Comparison of ENCODE assay signal across 18 cellular contexts in genomic region chr19:15245370-15246197, GRCh38. TPM values are rescaled to one million over a fixed set of nuclear protein-coding genes. Genes with fewer than 3 reads are reported as not detected.
DNase-seq lines count a peak whose midpoint lies in the region; ATAC-seq, FAIRE-seq and TF ChIP-seq lines count a peak whose summit lies in the region.
"Had no signal": no experiment of that assay in that cellular context is flagged by ENCODE, and none has a peak within 500 bp of the region (broad histone marks: within the 10 kb centered on the region; RNA-seq: fewer than 3 reads in every experiment).

No MANE protein-coding gene starts in this region.

- no peak for TF ChIP-seq CTCF in Calu3 (IDR thresholded peaks at IDR 0.05; ENCODE audit: unreplicated experiment)
- no peak for TF ChIP-seq CTCF in kidney (IDR thresholded peaks at IDR 0.05; ENCODE audit: borderline replicate concordance, extremely low read depth, insufficient read depth)

- H3K4me1 Mint-ChIP-seq in Calu3 (ENCODE audit: low read depth, unreplicated experiment): peaks cover 14% of the 10 kb centered on the region
- H3K4me1 Mint-ChIP-seq in activated T-helper 17 cell treated with anti-CD3 and anti-CD28 coated beads, Interleukin-2, amount 50 U/mL, for 72 hours: no peaks in the 10 kb centered on the region
- H3K4me1 Mint-ChIP-seq in stimulated activated effector memory CD8-positive, alpha-beta T cell treated with anti-CD3 and anti-CD28 coated beads, Interleukin-12 subunit alpha, Interleukin-12 subunit beta, amount 100 ng/mL, for 72 hours: peaks cover 31% of the 10 kb centered on the region

- intact Hi-C loops in Calu3 (cut with micrococcal nuclease; ENCODE audit: unreplicated experiment): no loop called here
- intact Hi-C loops in kidney (cut with DNase I): no loop called here

- FAIRE-seq in kidney (lab: Jason Lieb, UNC): no peak

- CTCF ChIA-PET in Calu3 (lab: Charles Lee): no interaction called here

- H3K27ac ChIP-seq in kidney (ENCODE audit: low read depth in 2 of 2, low read length in 2 of 2): peak overlapping the region in 1 of 2 donors; percentile 94
- H3K27ac ChIP-seq: neutrophil had no signal

- peak overlapping the region; percentile 24 for H3K27ac Mint-ChIP-seq in Calu3 (ENCODE audit: unreplicated experiment)
- H3K27ac Mint-ChIP-seq in activated T-helper 17 cell treated with anti-CD3 and anti-CD28 coated beads, Interleukin-2, amount 50 U/mL, for 72 hours: peak overlapping the region; percentile 1
- peak overlapping the region; percentile 74 for H3K27ac Mint-ChIP-seq in stimulated activated effector memory CD8-positive, alpha-beta T cell treated with anti-CD3 and anti-CD28 coated beads, Interleukin-12 subunit alpha, Interleukin-12 subunit beta, amount 100 ng/mL, for 72 hours

- no peak overlapping the region for H3K4me3 Mint-ChIP-seq in Calu3 (ENCODE audit: low read depth, unreplicated experiment)
- no peak overlapping the region for H3K4me3 Mint-ChIP-seq in activated T-helper 17 cell treated with anti-CD3 and anti-CD28 coated beads, Interleukin-2, amount 50 U/mL, for 72 hours
- no peak overlapping the region for H3K4me3 Mint-ChIP-seq in stimulated activated effector memory CD8-positive, alpha-beta T cell treated with anti-CD3 and anti-CD28 coated beads, Interleukin-12 subunit alpha, Interleukin-12 subunit beta, amount 100 ng/mL, for 72 hours

- BruUV-seq in Calu3 (replicated peaks; lab: Mats Ljungman, UMichigan): no TSS peak

- H3K4me1 ChIP-seq in kidney (ENCODE audit: control insufficient read depth in 1 of 2, insufficient read depth in 1 of 2, low read depth in 1 of 2, low read length in 2 of 2): peaks cover 25 to 36% of the 10 kb centered on the region in 2 donors

- no peak for ATAC-seq in activated T-helper 17 cell treated with anti-CD3 and anti-CD28 coated beads, Interleukin-2, amount 50 U/mL, for 72 hours (replicated peaks)
- no peak for ATAC-seq in stimulated activated effector memory CD8-positive, alpha-beta T cell treated with anti-CD3 and anti-CD28 coated beads, Interleukin-12 subunit alpha, Interleukin-12 subunit beta, amount 100 ng/mL, for 72 hours
- no peak for ATAC-seq in HG03442 (IDR thresholded peaks at IDR 0.05; ENCODE audit: unreplicated experiment)
- ATAC-seq: stimulated activated naive CD8-positive, alpha-beta T cell treated with anti-CD3 and anti-CD28 coated beads, Interleukin-15, Interleukin-2, amounts not matched to agents 100 U/mL and 50 U/mL, for 24 hours had no signal

- peaks cover 53% of the 10 kb centered on the region for H3K36me3 Mint-ChIP-seq in Calu3 (ENCODE audit: insufficient read depth, unreplicated experiment)
- H3K36me3 Mint-ChIP-seq in activated T-helper 17 cell treated with anti-CD3 and anti-CD28 coated beads, Interleukin-2, amount 50 U/mL, for 72 hours (ENCODE audit: low read depth): peaks cover 90% of the 10 kb centered on the region
- peaks cover 92% of the 10 kb centered on the region for H3K36me3 Mint-ChIP-seq in stimulated activated effector memory CD8-positive, alpha-beta T cell treated with anti-CD3 and anti-CD28 coated beads, Interleukin-12 subunit alpha, Interleukin-12 subunit beta, amount 100 ng/mL, for 72 hours

- DNase-seq in Calu3: no peak
- peak; percentile 41 for DNase-seq in kidney
- DNase-seq in stimulated activated effector memory CD8-positive, alpha-beta T cell treated with anti-CD3 and anti-CD28 coated beads, Interleukin-12 subunit alpha, Interleukin-12 subunit beta, amount 100 ng/mL, for 72 hours (ENCODE audit: low spot score in 2 of 2): no peak
- no peak for DNase-seq in nucleus accumbens (lab: John Stamatoyannopoulos, UW)
- DNase-seq in stimulated activated CD4-positive, alpha-beta T cell treated with anti-CD3 and anti-CD28 coated beads, Interleukin-4, amount 100 ng/mL, for 1 hour: no peak
- DNase-seq in activated T-cell treated with anti-CD3 and anti-CD28 coated beads for 4 hours: no peak
- DNase-seq: activated CD4-positive, alpha-beta T cell treated with anti-CD3 and anti-CD28 coated beads for 1 hour; activated CD8-positive, alpha-beta memory T cell treated with anti-CD3 and anti-CD28 coated beads, Interleukin-2, amount 50 U/mL, for 4 hours; NCI-H146; NCI-H2227 treated with DMSO at 0.1 percent for 48 hours; NK-92 treated with Interleukin-12 subunit alpha and Interleukin-12 subunit beta, amount 100 ng/mL, for 24 hours; Right ventricle myocardium superior; stimulated activated naive CD8-positive, alpha-beta T cell treated with anti-CD3 and anti-CD28 coated beads, Interleukin-15, Interleukin-2, amounts not matched to agents 100 U/mL and 50 U/mL, for 24 hours had no signal

- H3K9ac ChIP-seq in kidney (ENCODE audit: low read length in 2 of 2): no peak overlapping the region

- peaks cover 35 to 40% of the 10 kb centered on the region in 2 donors for H3K36me3 ChIP-seq in kidney (ENCODE audit: control insufficient read depth in 1 of 2, insufficient read depth in 2 of 2, low read length in 2 of 2)

- no peak overlapping the region for H3K4me3 ChIP-seq in kidney (ENCODE audit: low read length in 2 of 2)

- H3K9me3 Mint-ChIP-seq in Calu3 (ENCODE audit: low read depth, unreplicated experiment): no peaks in the 10 kb centered on the region
- no peaks in the 10 kb centered on the region for H3K9me3 Mint-ChIP-seq in activated T-helper 17 cell treated with anti-CD3 and anti-CD28 coated beads, Interleukin-2, amount 50 U/mL, for 72 hours
- H3K9me3 Mint-ChIP-seq in stimulated activated effector memory CD8-positive, alpha-beta T cell treated with anti-CD3 and anti-CD28 coated beads, Interleukin-12 subunit alpha, Interleukin-12 subunit beta, amount 100 ng/mL, for 72 hours: no peaks in the 10 kb centered on the region

- no peaks in the 10 kb centered on the region for H3K9me3 ChIP-seq in kidney (ENCODE audit: control insufficient read depth in 1 of 2, low read length in 2 of 2)
- H3K9me3 ChIP-seq: neutrophil had no signal

- no peaks in the 10 kb centered on the region for H3K27me3 Mint-ChIP-seq in Calu3 (ENCODE audit: unreplicated experiment)
- H3K27me3 Mint-ChIP-seq in activated T-helper 17 cell treated with anti-CD3 and anti-CD28 coated beads, Interleukin-2, amount 50 U/mL, for 72 hours: no peaks in the 10 kb centered on the region

RNA-seq across cellular contexts. Expression of gene EPHX3, which starts 13.3 kb away (rescaled TPM):
- total RNA-seq in Calu3 (2022): 0.86 and 1.0 TPM in 2 replicates
- under 1 TPM in 1 of 2 donors, not detected in 1; 0.24 TPM for total RNA-seq in activated T-helper 17 cell treated with anti-CD3 and anti-CD28 coated beads, Interleukin-2, amount 50 U/mL, for 72 hours
- 2.0 TPM for total RNA-seq in kidney
- 3.5 TPM for polyA plus RNA-seq in kidney (ENCODE audit: insufficient read depth, low read depth, low replicate concordance)
- total RNA-seq: HT-29 had no signal

RNA-seq across cellular contexts. Expression of gene NOTCH3, which starts 44.8 kb away (rescaled TPM):
- total RNA-seq in Calu3 (2022) (32.6 and 44.7 TPM in 2 replicates), kidney (92.3 TPM)
- under 1 TPM; 0.06 to 0.29 TPM for total RNA-seq in activated T-helper 17 cell treated with anti-CD3 and anti-CD28 coated beads, Interleukin-2, amount 50 U/mL, for 72 hours
- 15.1 TPM for polyA plus RNA-seq in kidney (ENCODE audit: insufficient read depth, low read depth, low replicate concordance)
- total RNA-seq: T-helper 2 cell treated with Interferon-gamma antibody and Interleukin-4, amounts not matched to agents 100 ng/mL and 5 ng/mL, for 36 hours had no signal

Comparison
In these comparisons a context has a peak if more than half of its experiments do, and no peak if none do; other contexts are left out.
1. H3K27ac Mint-ChIP-seq: peak in every context shown above with its lines; median percentile 74 in stimulated activated effector memory CD8-positive, alpha-beta T cell treated with anti-CD3 and anti-CD28 coated beads, Interleukin-12 subunit alpha, Interleukin-12 subunit beta, amount 100 ng/mL, for 72 hours; 24 in Calu3; 1 in activated T-helper 17 cell treated with anti-CD3 and anti-CD28 coated beads, Interleukin-2, amount 50 U/mL, for 72 hours.
2. RNA of gene NOTCH3, which starts 44.8 kb away (total RNA-seq): 92.3 TPM in kidney (single experiment) and 32.6 to 44.7 TPM in Calu3; 0.06 to 0.29 TPM in activated T-helper 17 cell treated with anti-CD3 and anti-CD28 coated beads, Interleukin-2, amount 50 U/mL, for 72 hours; every median in the first group is over 10 times any median in the second.